ENCODE assay signal across 1 cellular context in genomic region chr13:74197686-74198085, GRCh38.
TF ChIP-seq lines count a peak whose summit lies in the region.

No MANE protein-coding gene starts in this region.

TF ChIP-seq in GM23338, 12 proteins besides CTCF, POLR2A, EP300 and RAD21:
- no peak for TF ChIP-seq STAT1 (IDR thresholded peaks at IDR 0.05; ENCODE audit: unreplicated experiment)
- no peak for TF ChIP-seq NANOG (IDR thresholded peaks at IDR 0.05; ENCODE audit: borderline replicate concordance)
- no peak for TF ChIP-seq JUNB (IDR thresholded peaks at IDR 0.05; ENCODE audit: unreplicated experiment)
- no peak for TF ChIP-seq POLR2AphosphoS5 (IDR thresholded peaks at IDR 0.05; ENCODE audit: low read depth)
- TF ChIP-seq ZNF331 (CRISPR knock-in tag; IDR thresholded peaks at IDR 0.05; ENCODE audit: low read depth): no peak
- no peak for TF ChIP-seq EZH2phosphoT487 (IDR thresholded peaks at IDR 0.05; ENCODE audit: unreplicated experiment)
- TF ChIP-seq ETS1 (IDR thresholded peaks at IDR 0.05): no peak
- no peak for TF ChIP-seq CREB1 (CRISPR knock-in tag; IDR thresholded peaks at IDR 0.05; ENCODE audit: low read depth)
- no peak for TF ChIP-seq ZNF114 (CRISPR knock-in tag; IDR thresholded peaks at IDR 0.05)
- TF ChIP-seq REST (IDR thresholded peaks at IDR 0.05; ENCODE audit: unreplicated experiment): no peak
- no peak for TF ChIP-seq EZH2 (IDR thresholded peaks at IDR 0.05; ENCODE audit: low read depth, unreplicated experiment)
- no peak for TF ChIP-seq ZNF462 (CRISPR knock-in tag; IDR thresholded peaks at IDR 0.05)
TF ChIP-seq in GM23338: peak in this region for 0.
